In genomic region chr7:155862516-155863257, GRCh38 we compare ENCODE assay signal across 14 cellular contexts. TPM values are rescaled to one million over a fixed set of nuclear protein-coding genes. Genes with fewer than 3 reads are reported as not detected.
A peak's percentile ranks its signal among the peaks of the same experiment; 100 is the strongest.
DNase-seq lines count a peak whose midpoint lies in the region; ATAC-seq and TF ChIP-seq lines count a peak whose summit lies in the region.
"Had no signal": no experiment of that assay in that cellular context is flagged by ENCODE, and none has a peak within 500 bp of the region (broad histone marks: within the 10 kb centered on the region; RNA-seq: fewer than 3 reads in every experiment).

No MANE protein-coding gene starts in this region.

- H4K20me1 ChIP-seq in MM.1S (ENCODE audit: insufficient read depth, low read length) = no peaks in the 10 kb centered on the region

- H3K27ac ChIP-seq in MM.1S (ENCODE audit: low read length) = no peak overlapping the region

- no peaks in the 10 kb centered on the region for H3K36me3 Mint-ChIP-seq in chondrocyte (ENCODE audit: low read depth)
- no peaks in the 10 kb centered on the region for H3K36me3 Mint-ChIP-seq in progenitor cell of endocrine pancreas (ENCODE audit: insufficient read depth)

- H3K4me3 Mint-ChIP-seq in chondrocyte (ENCODE audit: unreplicated experiment) (no peak overlapping the region), progenitor cell of endocrine pancreas (ENCODE audit: low read depth) (no peak overlapping the region)
- H3K4me3 Mint-ChIP-seq: activated CD4-positive, alpha-beta T cell treated with anti-CD3 and anti-CD28 coated beads, Interleukin-2, amount 10 ng/mL, durations not matched to agents 7 days and 5 days; CD4-positive, alpha-beta T cell had no signal

- DNase-seq in GM12865 (ENCODE audit: low read depth) = no peak
- DNase-seq in MM.1S = no peak
- peak; percentile 90 for DNase-seq in chondrocyte (ENCODE audit: low spot score)
- no peak for DNase-seq in progenitor cell of endocrine pancreas (ENCODE audit: low spot score, unreplicated experiment)
- no peak for DNase-seq in activated naive CD4-positive, alpha-beta T cell treated with anti-CD3 and anti-CD28 coated beads, Interleukin-2, amount 50 U/mL, for 16 hours
- no peak for DNase-seq in pons (ENCODE audit: low spot score)
- no peak for DNase-seq in T-helper 1 cell
- DNase-seq: activated CD4-positive, alpha-beta T cell treated with anti-CD3 and anti-CD28 coated beads, Interleukin-2, amount 10 ng/mL, durations not matched to agents 7 days and 5 days; activated naive CD4-positive, alpha-beta T cell; CD4-positive, alpha-beta T cell; retina; SW 1271 had no signal

- H3K79me2 ChIP-seq in MM.1S (ENCODE audit: low read length) = no peaks in the 10 kb centered on the region

- H3K9me3 Mint-ChIP-seq in chondrocyte (ENCODE audit: low read depth) = no peaks in the 10 kb centered on the region
- H3K9me3 Mint-ChIP-seq in progenitor cell of endocrine pancreas (ENCODE audit: low read depth) = no peaks in the 10 kb centered on the region
- H3K9me3 Mint-ChIP-seq: activated CD4-positive, alpha-beta T cell treated with anti-CD3 and anti-CD28 coated beads, Interleukin-2, amount 10 ng/mL, durations not matched to agents 7 days and 5 days; CD4-positive, alpha-beta T cell had no signal

- no peak overlapping the region for H3K4me2 ChIP-seq in MM.1S (ENCODE audit: low read depth, low read length)

- no peaks in the 10 kb centered on the region for H3F3A ChIP-seq in MM.1S (ENCODE audit: insufficient read depth, low read length)

- no peak overlapping the region for H3K9ac ChIP-seq in MM.1S (ENCODE audit: low read length)

- peak; percentile 28 for TF ChIP-seq CTCF in GM12865 (IDR thresholded peaks at IDR 0.05; ENCODE audit: insufficient read depth, low read depth, low read length, missing control alignments)
- peak; percentile 28 for TF ChIP-seq CTCF in MM.1S (IDR thresholded peaks at IDR 0.05; ENCODE audit: low read length)
- TF ChIP-seq CTCF in chondrocyte (IDR thresholded peaks at IDR 0.05) = peak; percentile 38
- TF ChIP-seq CTCF in progenitor cell of endocrine pancreas (IDR thresholded peaks at IDR 0.05; ENCODE audit: unreplicated experiment) = peak; percentile 42

- H3K9me3 ChIP-seq in MM.1S (replicated peaks; ENCODE audit: insufficient read depth, low read length) = no peaks in the 10 kb centered on the region

- H3K9me2 ChIP-seq in MM.1S (replicated peaks; ENCODE audit: insufficient read depth, low read length) = no peaks in the 10 kb centered on the region

- no peak overlapping the region for H2AFZ ChIP-seq in MM.1S (ENCODE audit: low read length)

- no peak overlapping the region for H3K27ac Mint-ChIP-seq in chondrocyte (ENCODE audit: unreplicated experiment)
- H3K27ac Mint-ChIP-seq in progenitor cell of endocrine pancreas = no peak overlapping the region
- H3K27ac Mint-ChIP-seq: activated CD4-positive, alpha-beta T cell treated with anti-CD3 and anti-CD28 coated beads, Interleukin-2, amount 10 ng/mL, durations not matched to agents 7 days and 5 days; CD4-positive, alpha-beta T cell had no signal

- H3K36me3 ChIP-seq in MM.1S (replicated peaks; ENCODE audit: insufficient read depth, low read length) = no peaks in the 10 kb centered on the region

- H3K27me3 Mint-ChIP-seq in chondrocyte (ENCODE audit: low read depth) (peaks cover 30% of the 10 kb centered on the region), progenitor cell of endocrine pancreas (peaks cover 40% of the 10 kb centered on the region)

- ATAC-seq in GM21390 (IDR thresholded peaks at IDR 0.05; ENCODE audit: unreplicated experiment) = no peak

- H3K4me1 ChIP-seq in MM.1S (ENCODE audit: low read length) = no peaks in the 10 kb centered on the region

- H3K4me3 ChIP-seq in GM12865 (ENCODE audit: low read depth, low read length) (no peak overlapping the region), MM.1S (ENCODE audit: low read length) (no peak overlapping the region)

- H3K27me3 ChIP-seq in MM.1S (replicated peaks; ENCODE audit: insufficient read depth, low read length) = peaks cover 52% of the 10 kb centered on the region; the same call in 1 of the 2 replicates

- peaks cover 3% of the 10 kb centered on the region for H3K4me1 Mint-ChIP-seq in chondrocyte (ENCODE audit: low read depth)
- H3K4me1 Mint-ChIP-seq in progenitor cell of endocrine pancreas (ENCODE audit: low read depth) = peaks cover 14% of the 10 kb centered on the region
- H3K4me1 Mint-ChIP-seq: activated CD4-positive, alpha-beta T cell treated with anti-CD3 and anti-CD28 coated beads, Interleukin-2, amount 10 ng/mL, durations not matched to agents 7 days and 5 days had no signal

RNA-seq across cellular contexts. Expression of gene SHH, which starts 50.4 kb away (rescaled TPM):
- total RNA-seq in chondrocyte (not detected in 3 replicates), progenitor cell of endocrine pancreas (35.8 and 47.1 TPM in 2 replicates)
- total RNA-seq: activated CD4-positive, alpha-beta T cell treated with anti-CD3 and anti-CD28 coated beads, Interleukin-2, amount 10 ng/mL, durations not matched to agents 7 days and 5 days; CD4-positive, alpha-beta T cell; subcutaneous adipose tissue had no signal

Comparison
In these comparisons a context has a peak if more than half of its experiments do, and no peak if none do; other contexts are left out.
1. RNA of gene SHH, which starts 50.4 kb away (total RNA-seq): 35.8 to 47.1 TPM in progenitor cell of endocrine pancreas; not detected in chondrocyte; every median in the first group is over 10 times any median in the second.
2. Peak in every context shown above with its lines, with median percentiles within 50 percentile points of each other: CTCF ChIP-seq.